In genomic region chr1:160540859-160541233, GRCh38 we compare ENCODE assay signal across 9 cellular contexts. TPM values are rescaled to one million over a fixed set of nuclear protein-coding genes. Genes with fewer than 3 reads are reported as not detected.
DNase-seq lines count a peak whose midpoint lies in the region; ATAC-seq and TF ChIP-seq lines count a peak whose summit lies in the region.
"Had no signal": no experiment of that assay in that cellular context is flagged by ENCODE, and none has a peak within 500 bp of the region (broad histone marks: within the 10 kb centered on the region; RNA-seq: fewer than 3 reads in every experiment).

No MANE protein-coding gene starts in this region.

- no peak for ATAC-seq in stimulated activated memory B cell treated with anti-CD40 and anti-IgM and Interleukin-4, amounts not matched to agents 10 μg/mL and 1 μg/mL and 100 μg/mL, for 72 hours

- H2AFZ ChIP-seq in hepatocyte, result peak overlapping the region; percentile 58

- no peaks in the 10 kb centered on the region for H3K79me2 ChIP-seq in hepatocyte

- H3K27me3 Mint-ChIP-seq in activated CD4-positive, alpha-beta T cell treated with anti-CD3 and anti-CD28 coated beads, Interleukin-2, amount 10 ng/mL, durations not matched to agents 24 days and 14 days, result no peaks in the 10 kb centered on the region
- no peaks in the 10 kb centered on the region for H3K27me3 Mint-ChIP-seq in stimulated activated memory B cell treated with anti-CD40 and anti-IgM and Interleukin-4, amounts not matched to agents 10 μg/mL and 1 μg/mL and 100 μg/mL, for 72 hours

- no peaks in the 10 kb centered on the region for H4K20me1 ChIP-seq in hepatocyte (ENCODE audit: insufficient read depth, poor library complexity, severe bottlenecking)

- no peak for DNase-seq in activated CD4-positive, alpha-beta T cell treated with anti-CD3 and anti-CD28 coated beads, Interleukin-2, amount 10 ng/mL, durations not matched to agents 24 days and 14 days
- no peak for DNase-seq in activated CD4-positive, alpha-beta T cell treated with anti-CD3 and anti-CD28 coated beads for 1 hour
- peak; percentile 94 for DNase-seq in OCI-M1 (lab: John Stamatoyannopoulos, UW)
- no peak for DNase-seq in hepatocyte (ENCODE audit: low spot score)
- DNase-seq in midbrain (lab: John Stamatoyannopoulos, UW), result no peak
- no peak for DNase-seq in amniotic stem cell (lab: John Stamatoyannopoulos, UW)
- no peak for DNase-seq in activated CD8-positive, alpha-beta memory T cell treated with anti-CD3 and anti-CD28 coated beads, Interleukin-2, amount 50 U/mL, for 48 hours
- DNase-seq: posterior cingulate gyrus had no signal

- no peaks in the 10 kb centered on the region for H3K9me2 ChIP-seq in hepatocyte (replicated peaks; ENCODE audit: insufficient read depth)

- peak overlapping the region; percentile 72 for H3K4me3 Mint-ChIP-seq in activated CD4-positive, alpha-beta T cell treated with anti-CD3 and anti-CD28 coated beads, Interleukin-2, amount 10 ng/mL, durations not matched to agents 24 days and 14 days
- peak overlapping the region; percentile 22 for H3K4me3 Mint-ChIP-seq in stimulated activated memory B cell treated with anti-CD40 and anti-IgM and Interleukin-4, amounts not matched to agents 10 μg/mL and 1 μg/mL and 100 μg/mL, for 72 hours

- intact Hi-C loops in activated CD4-positive, alpha-beta T cell treated with anti-CD3 and anti-CD28 coated beads, Interleukin-2, amount 10 ng/mL, durations not matched to agents 24 days and 14 days (cut with micrococcal nuclease), result loop anchor here (1.0 to 2.0 kb wide), 5 partner anchors 20 to 112 kb away; no protein-coding TSS in a partner anchor

- H3K4me1 Mint-ChIP-seq in activated CD4-positive, alpha-beta T cell treated with anti-CD3 and anti-CD28 coated beads, Interleukin-2, amount 10 ng/mL, durations not matched to agents 24 days and 14 days, result peaks cover 46% of the 10 kb centered on the region
- peaks cover 54% of the 10 kb centered on the region for H3K4me1 Mint-ChIP-seq in stimulated activated memory B cell treated with anti-CD40 and anti-IgM and Interleukin-4, amounts not matched to agents 10 μg/mL and 1 μg/mL and 100 μg/mL, for 72 hours

- H3K9me3 ChIP-seq in hepatocyte (ENCODE audit: low read depth), result no peaks in the 10 kb centered on the region

- no peaks in the 10 kb centered on the region for H3K27me3 ChIP-seq in hepatocyte

- peaks cover 44% of the 10 kb centered on the region for H3K4me1 ChIP-seq in hepatocyte (ENCODE audit: insufficient read depth)

- peak overlapping the region; percentile 68 for H3K4me2 ChIP-seq in hepatocyte

- peaks cover 26% of the 10 kb centered on the region for H3K36me3 Mint-ChIP-seq in activated CD4-positive, alpha-beta T cell treated with anti-CD3 and anti-CD28 coated beads, Interleukin-2, amount 10 ng/mL, durations not matched to agents 24 days and 14 days (ENCODE audit: low read depth)
- H3K36me3 Mint-ChIP-seq in stimulated activated memory B cell treated with anti-CD40 and anti-IgM and Interleukin-4, amounts not matched to agents 10 μg/mL and 1 μg/mL and 100 μg/mL, for 72 hours, result peaks cover 18% of the 10 kb centered on the region

- no peaks in the 10 kb centered on the region for H3K36me3 ChIP-seq in hepatocyte (replicated peaks; ENCODE audit: insufficient read depth, low read depth)

- no peak overlapping the region for H3K4me3 ChIP-seq in hepatocyte

- peak overlapping the region; percentile 97 for H3K27ac ChIP-seq in hepatocyte

- no peak for TF ChIP-seq CTCF in hepatocyte (IDR thresholded peaks at IDR 0.05; ENCODE audit: poor library complexity)

- H3K27ac Mint-ChIP-seq in activated CD4-positive, alpha-beta T cell treated with anti-CD3 and anti-CD28 coated beads, Interleukin-2, amount 10 ng/mL, durations not matched to agents 24 days and 14 days, result peak overlapping the region; percentile 91
- peak overlapping the region; percentile 89 for H3K27ac Mint-ChIP-seq in stimulated activated memory B cell treated with anti-CD40 and anti-IgM and Interleukin-4, amounts not matched to agents 10 μg/mL and 1 μg/mL and 100 μg/mL, for 72 hours

- H3K9me3 Mint-ChIP-seq in activated CD4-positive, alpha-beta T cell treated with anti-CD3 and anti-CD28 coated beads, Interleukin-2, amount 10 ng/mL, durations not matched to agents 24 days and 14 days, result peaks cover 4% of the 10 kb centered on the region
- H3K9me3 Mint-ChIP-seq in stimulated activated memory B cell treated with anti-CD40 and anti-IgM and Interleukin-4, amounts not matched to agents 10 μg/mL and 1 μg/mL and 100 μg/mL, for 72 hours, result peaks cover 2% of the 10 kb centered on the region

RNA-seq across cellular contexts. Expression of gene SLAMF6, which starts 17.8 kb away (rescaled TPM):
- total RNA-seq in activated CD4-positive, alpha-beta T cell treated with anti-CD3 and anti-CD28 coated beads, Interleukin-2, amount 10 ng/mL, durations not matched to agents 24 days and 14 days, result 53.8 and 55.4 TPM in 2 replicates
- not detected in 2 replicates for total RNA-seq in hepatocyte
- not detected in 2 replicates for polyA plus RNA-seq in hepatocyte

RNA-seq across cellular contexts. Expression of gene CD84, which starts 38.5 kb away (rescaled TPM):
- 17.3 and 17.7 TPM in 2 replicates for total RNA-seq in activated CD4-positive, alpha-beta T cell treated with anti-CD3 and anti-CD28 coated beads, Interleukin-2, amount 10 ng/mL, durations not matched to agents 24 days and 14 days
- 0.23 and 0.60 TPM in 2 replicates for total RNA-seq in hepatocyte
- polyA plus RNA-seq in hepatocyte, result 0.74 TPM in 1 of 2 replicates, not detected in the other

Comparison
In these comparisons a context has a peak if more than half of its experiments do, and no peak if none do; other contexts are left out.
1. RNA of gene SLAMF6, which starts 17.8 kb away (total RNA-seq): 53.8 to 55.4 TPM in activated CD4-positive, alpha-beta T cell treated with anti-CD3 and anti-CD28 coated beads, Interleukin-2, amount 10 ng/mL, durations not matched to agents 24 days and 14 days; not detected in hepatocyte; every median in the first group is over 10 times any median in the second.
2. RNA of gene CD84, which starts 38.5 kb away (total RNA-seq): 17.3 to 17.7 TPM in activated CD4-positive, alpha-beta T cell treated with anti-CD3 and anti-CD28 coated beads, Interleukin-2, amount 10 ng/mL, durations not matched to agents 24 days and 14 days; 0.23 to 0.60 TPM in hepatocyte; every median in the first group is over 10 times any median in the second.